Comparison of ENCODE assay signal across 9 cellular contexts in the genomic region with DNA sequence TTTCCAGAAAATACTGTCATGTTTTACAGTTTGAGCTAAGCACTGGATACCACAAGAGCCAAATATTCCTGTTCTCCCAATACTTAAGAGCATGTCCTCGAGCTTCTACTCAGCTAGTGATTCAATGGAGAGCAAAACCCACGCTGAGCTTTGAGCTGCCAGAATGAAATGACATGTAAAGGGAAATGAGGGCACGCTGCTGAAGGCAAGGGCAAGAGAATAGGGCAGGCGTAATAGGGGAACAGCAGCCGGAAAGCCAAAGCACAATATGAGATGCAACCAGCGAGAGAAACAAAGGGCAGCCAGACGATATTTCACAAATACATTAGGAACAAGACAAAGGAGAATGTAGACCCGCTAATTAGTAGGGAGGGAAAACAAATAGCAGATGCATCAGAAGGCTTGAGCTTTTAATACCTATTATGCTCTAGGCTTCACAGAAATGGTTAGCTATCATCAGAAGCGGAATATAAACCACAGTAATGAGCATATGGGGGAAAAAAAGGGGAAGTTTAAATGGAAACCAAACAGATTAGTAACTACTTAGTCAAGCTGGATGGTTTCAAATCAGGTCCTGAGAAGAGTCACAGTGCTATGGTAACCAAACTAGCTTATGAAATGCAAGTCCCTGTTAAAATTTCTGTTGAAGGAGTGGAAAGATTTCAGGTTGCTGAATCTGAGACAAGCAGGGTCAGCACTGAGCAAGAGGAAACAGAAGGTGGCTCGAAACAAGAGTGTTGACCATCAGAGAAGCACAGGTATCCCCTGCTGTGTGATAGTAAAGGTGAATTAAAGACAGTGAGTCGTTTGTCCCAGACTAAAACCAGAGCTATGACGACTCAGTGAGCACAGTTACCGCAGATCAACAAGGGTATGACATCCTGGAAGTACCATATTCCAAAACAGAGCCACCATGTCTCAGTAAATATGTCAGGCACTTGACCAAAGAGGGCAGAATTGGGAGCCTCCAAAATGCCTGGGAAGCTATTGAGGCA.
DNase-seq lines count a peak whose midpoint lies in the region; ATAC-seq and TF ChIP-seq lines count a peak whose summit lies in the region.
"Had no signal": no experiment of that assay in that cellular context is flagged by ENCODE, and none has a peak within 500 bp of the region (broad histone marks: within the 10 kb centered on the region; RNA-seq: fewer than 3 reads in every experiment).

No MANE protein-coding gene starts in this region.

- DNase-seq in endodermal cell (no peak), DMS153 treated with DMSO at 0.1 percent for 48 hours (lab: John Stamatoyannopoulos, UW; ENCODE audit: unreplicated experiment) (no peak), upper lobe of right lung (no peak)
- no peak for DNase-seq in natural killer cell treated with Interleukin-12 subunit alpha and Interleukin-12 subunit beta and Interleukin-15 and Interleukin-18, amount 100 ng/mL, for 72 hours (ENCODE audit: low spot score)
- DNase-seq: NCI-H510A had no signal

- peaks cover 31% of the 10 kb centered on the region for H3K4me1 Mint-ChIP-seq in endodermal cell
- H3K4me1 Mint-ChIP-seq in natural killer cell treated with Interleukin-12 subunit alpha and Interleukin-12 subunit beta and Interleukin-15 and Interleukin-18, amount 100 ng/mL, for 72 hours (ENCODE audit: low read depth in 2 of 2) = no peaks in the 10 kb centered on the region

- no peak overlapping the region for H3K27ac Mint-ChIP-seq in endodermal cell
- no peak overlapping the region for H3K27ac Mint-ChIP-seq in natural killer cell treated with Interleukin-12 subunit alpha and Interleukin-12 subunit beta and Interleukin-15 and Interleukin-18, amount 100 ng/mL, for 72 hours

- H3K36me3 Mint-ChIP-seq in endodermal cell (ENCODE audit: low read depth) = no peaks in the 10 kb centered on the region
- no peaks in the 10 kb centered on the region for H3K36me3 Mint-ChIP-seq in natural killer cell treated with Interleukin-12 subunit alpha and Interleukin-12 subunit beta and Interleukin-15 and Interleukin-18, amount 100 ng/mL, for 72 hours

- no peak overlapping the region for H3K4me3 Mint-ChIP-seq in endodermal cell
- H3K4me3 Mint-ChIP-seq in natural killer cell treated with Interleukin-12 subunit alpha and Interleukin-12 subunit beta and Interleukin-15 and Interleukin-18, amount 100 ng/mL, for 72 hours = no peak overlapping the region

- TF ChIP-seq CTCF in endodermal cell (conservative IDR thresholded peaks at IDR 0.05) = no peak
- TF ChIP-seq CTCF in upper lobe of right lung (IDR thresholded peaks at IDR 0.05) = no peak

- H3K36me3 ChIP-seq in endodermal cell (ENCODE audit: control insufficient read depth, insufficient read depth, low read length) (no peaks in the 10 kb centered on the region), upper lobe of right lung (no peaks in the 10 kb centered on the region)

- H3K9me3 Mint-ChIP-seq in endodermal cell = no peaks in the 10 kb centered on the region
- no peaks in the 10 kb centered on the region for H3K9me3 Mint-ChIP-seq in natural killer cell treated with Interleukin-12 subunit alpha and Interleukin-12 subunit beta and Interleukin-15 and Interleukin-18, amount 100 ng/mL, for 72 hours

- intact Hi-C loops in upper lobe of right lung (cut with DNase I) = no loop called here

- no peaks in the 10 kb centered on the region for H3K27me3 Mint-ChIP-seq in endodermal cell (ENCODE audit: insufficient read depth)
- peaks cover 2 to 27% of the 10 kb centered on the region in 2 donors for H3K27me3 Mint-ChIP-seq in natural killer cell treated with Interleukin-12 subunit alpha and Interleukin-12 subunit beta and Interleukin-15 and Interleukin-18, amount 100 ng/mL, for 72 hours

- peak overlapping the region; percentile 16 for H3K27ac ChIP-seq in endodermal cell (ENCODE audit: low read depth, low read length)
- H3K27ac ChIP-seq in upper lobe of right lung = no peak overlapping the region
- H3K27ac ChIP-seq: epithelial cell of prostate had no signal

- H3K9ac ChIP-seq in endodermal cell (ENCODE audit: extremely low read depth, low read length, poor library complexity, severe bottlenecking) = no peak overlapping the region

- no peaks in the 10 kb centered on the region for H3K27me3 ChIP-seq in endodermal cell (ENCODE audit: control insufficient read depth, insufficient read depth, low read length, poor library complexity, severe bottlenecking)
- no peaks in the 10 kb centered on the region for H3K27me3 ChIP-seq in upper lobe of right lung

- no peaks in the 10 kb centered on the region for H3K9me3 ChIP-seq in endodermal cell (ENCODE audit: control insufficient read depth, low read length)
- no peaks in the 10 kb centered on the region for H3K9me3 ChIP-seq in upper lobe of right lung

- no peak overlapping the region for H3K4me3 ChIP-seq in endodermal cell (ENCODE audit: low read length)
- no peak overlapping the region for H3K4me3 ChIP-seq in upper lobe of right lung

- no peaks in the 10 kb centered on the region for H3K4me1 ChIP-seq in endodermal cell (ENCODE audit: control insufficient read depth, insufficient read depth, low read length)
- H3K4me1 ChIP-seq in upper lobe of right lung = no peaks in the 10 kb centered on the region

- 80 to 89% methylated on average over 11 to 13 of the region's 13 CpGs for WGBS in endodermal cell (ENCODE audit: insufficient coverage in 1 of 2, insufficient read length in 1 of 2), 2 experiments

- ATAC-seq in GM18907 (IDR thresholded peaks at IDR 0.05; ENCODE audit: unreplicated experiment) (peak; percentile 97), GM21786 (IDR thresholded peaks at IDR 0.05; ENCODE audit: unreplicated experiment) (peak; percentile 93), HG03571 (IDR thresholded peaks at IDR 0.05; ENCODE audit: unreplicated experiment) (peak; percentile 55), upper lobe of right lung (no peak)
- ATAC-seq in natural killer cell treated with Interleukin-12 subunit alpha and Interleukin-12 subunit beta and Interleukin-15 and Interleukin-18, amount 100 ng/mL, for 72 hours = no peak

Comparison
In these comparisons a context has a peak if more than half of its experiments do, and no peak if none do; other contexts are left out.
1. ATAC-seq: peak in GM18907 (single experiment), GM21786 (single experiment) and HG03571 (single experiment); none in natural killer cell treated with Interleukin-12 subunit alpha and Interleukin-12 subunit beta and Interleukin-15 and Interleukin-18, amount 100 ng/mL, for 72 hours (0 of 2) and upper lobe of right lung (single experiment).